Comparison of ENCODE assay signal across 1 cellular context in the genomic region with DNA sequence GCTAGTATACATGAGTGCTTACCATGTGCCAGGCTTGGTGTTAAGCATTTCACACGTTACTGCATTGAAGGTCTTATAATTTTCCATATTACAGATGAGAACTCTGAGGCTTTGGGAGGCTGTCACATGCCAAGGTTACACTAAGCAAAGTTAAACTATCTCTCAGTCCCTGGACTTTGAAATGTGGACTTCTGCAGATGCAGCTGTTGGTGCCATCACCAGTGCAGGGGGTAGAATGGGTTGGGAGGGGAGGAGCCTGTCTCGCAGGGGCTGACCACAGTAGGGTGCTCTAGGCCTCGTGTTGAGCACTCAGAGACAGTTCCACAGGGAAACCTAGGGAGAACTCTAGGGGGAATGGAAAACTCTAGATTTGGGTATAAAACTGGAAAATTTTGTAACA.
TF ChIP-seq lines count a peak whose summit lies in the region.

No MANE protein-coding gene starts in this region.

TF ChIP-seq in HepG2, 621 proteins besides CTCF, POLR2A, EP300 and RAD21 (continued from another document and continues in another):
- TF ChIP-seq, protein P1, sequence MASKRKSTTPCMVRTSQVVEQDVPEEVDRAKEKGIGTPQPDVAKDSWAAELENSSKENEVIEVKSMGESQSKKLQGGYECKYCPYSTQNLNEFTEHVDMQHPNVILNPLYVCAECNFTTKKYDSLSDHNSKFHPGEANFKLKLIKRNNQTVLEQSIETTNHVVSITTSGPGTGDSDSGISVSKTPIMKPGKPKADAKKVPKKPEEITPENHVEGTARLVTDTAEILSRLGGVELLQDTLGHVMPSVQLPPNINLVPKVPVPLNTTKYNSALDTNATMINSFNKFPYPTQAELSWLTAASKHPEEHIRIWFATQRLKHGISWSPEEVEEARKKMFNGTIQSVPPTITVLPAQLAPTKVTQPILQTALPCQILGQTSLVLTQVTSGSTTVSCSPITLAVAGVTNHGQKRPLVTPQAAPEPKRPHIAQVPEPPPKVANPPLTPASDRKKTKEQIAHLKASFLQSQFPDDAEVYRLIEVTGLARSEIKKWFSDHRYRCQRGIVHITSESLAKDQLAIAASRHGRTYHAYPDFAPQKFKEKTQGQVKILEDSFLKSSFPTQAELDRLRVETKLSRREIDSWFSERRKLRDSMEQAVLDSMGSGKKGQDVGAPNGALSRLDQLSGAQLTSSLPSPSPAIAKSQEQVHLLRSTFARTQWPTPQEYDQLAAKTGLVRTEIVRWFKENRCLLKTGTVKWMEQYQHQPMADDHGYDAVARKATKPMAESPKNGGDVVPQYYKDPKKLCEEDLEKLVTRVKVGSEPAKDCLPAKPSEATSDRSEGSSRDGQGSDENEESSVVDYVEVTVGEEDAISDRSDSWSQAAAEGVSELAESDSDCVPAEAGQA (IDR thresholded peaks at IDR 0.05; ENCODE audit: low read depth), result no peak
- TF ChIP-seq, protein P1 (CRISPR knock-in tag; IDR thresholded peaks at IDR 0.05; ENCODE audit: borderline replicate concordance), result no peak
- TF ChIP-seq, protein P2, sequence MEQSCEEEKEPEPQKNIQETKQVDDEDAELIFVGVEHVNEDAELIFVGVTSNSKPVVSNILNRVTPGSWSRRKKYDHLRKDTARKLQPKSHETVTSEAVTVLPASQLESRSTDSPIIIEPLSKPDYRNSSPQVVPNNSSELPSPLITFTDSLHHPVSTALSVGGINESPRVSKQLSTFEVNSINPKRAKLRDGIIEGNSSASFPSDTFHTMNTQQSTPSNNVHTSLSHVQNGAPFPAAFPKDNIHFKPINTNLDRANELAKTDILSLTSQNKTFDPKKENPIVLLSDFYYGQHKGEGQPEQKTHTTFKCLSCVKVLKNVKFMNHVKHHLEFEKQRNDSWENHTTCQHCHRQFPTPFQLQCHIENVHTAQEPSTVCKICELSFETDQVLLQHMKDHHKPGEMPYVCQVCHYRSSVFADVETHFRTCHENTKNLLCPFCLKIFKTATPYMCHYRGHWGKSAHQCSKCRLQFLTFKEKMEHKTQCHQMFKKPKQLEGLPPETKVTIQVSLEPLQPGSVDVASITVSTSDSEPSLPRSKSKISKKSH (CRISPR knock-in tag; IDR thresholded peaks at IDR 0.05; ENCODE audit: borderline replicate concordance), result no peak
- TF ChIP-seq NR3C1 (CRISPR knock-in tag; IDR thresholded peaks at IDR 0.05) (no peak), ZNF549 (CRISPR knock-in tag; IDR thresholded peaks at IDR 0.05) (no peak), ZNF678 (CRISPR knock-in tag; IDR thresholded peaks at IDR 0.05) (no peak), NR2C2 (CRISPR knock-in tag; IDR thresholded peaks at IDR 0.05; ENCODE audit: borderline replicate concordance) (no peak), HHEX (CRISPR knock-in tag; IDR thresholded peaks at IDR 0.05) (no peak), SMAD3 (CRISPR knock-in tag; IDR thresholded peaks at IDR 0.05) (no peak), ZNF605 (CRISPR knock-in tag; IDR thresholded peaks at IDR 0.05) (no peak), RXRB (CRISPR knock-in tag; IDR thresholded peaks at IDR 0.05; ENCODE audit: borderline replicate concordance) (peak; percentile 14; the same call in 1 of the 2 replicates), HNF4G (IDR thresholded peaks at IDR 0.05; ENCODE audit: borderline replicate concordance, low read depth, low read length) (peak; percentile 80), HNF4G (CRISPR knock-in tag; IDR thresholded peaks at IDR 0.05; ENCODE audit: borderline replicate concordance, low read depth) (no peak; the same call in 1 of the 2 replicates), ZNF777 (CRISPR knock-in tag; IDR thresholded peaks at IDR 0.05) (no peak), ZNF17 (CRISPR knock-in tag; IDR thresholded peaks at IDR 0.05) (no peak), ZNF747 (CRISPR knock-in tag; IDR thresholded peaks at IDR 0.05; ENCODE audit: borderline replicate concordance) (no peak), ZNF383 (CRISPR knock-in tag; IDR thresholded peaks at IDR 0.05; ENCODE audit: borderline replicate concordance) (no peak), ZFP36L2 (CRISPR knock-in tag; IDR thresholded peaks at IDR 0.05) (no peak), SOX6 (IDR thresholded peaks at IDR 0.05) (no peak), SOX6 (CRISPR knock-in tag; IDR thresholded peaks at IDR 0.05) (peak; percentile 55; the same call in 1 of the 2 replicates), HCFC1 (IDR thresholded peaks at IDR 0.05; ENCODE audit: low read depth, low read length) (no peak), CEBPG (CRISPR knock-in tag; IDR thresholded peaks at IDR 0.05) (no peak), JUN (CRISPR knock-in tag; IDR thresholded peaks at IDR 0.05) (no peak), ZKSCAN1 (IDR thresholded peaks at IDR 0.05; ENCODE audit: low read length) (peak; percentile 79; the same call in 1 of the 2 replicates), ATAD3A (CRISPR knock-in tag; IDR thresholded peaks at IDR 0.05) (no peak), ZNF335 (CRISPR knock-in tag; IDR thresholded peaks at IDR 0.05) (no peak)
- TF ChIP-seq, protein P3, sequence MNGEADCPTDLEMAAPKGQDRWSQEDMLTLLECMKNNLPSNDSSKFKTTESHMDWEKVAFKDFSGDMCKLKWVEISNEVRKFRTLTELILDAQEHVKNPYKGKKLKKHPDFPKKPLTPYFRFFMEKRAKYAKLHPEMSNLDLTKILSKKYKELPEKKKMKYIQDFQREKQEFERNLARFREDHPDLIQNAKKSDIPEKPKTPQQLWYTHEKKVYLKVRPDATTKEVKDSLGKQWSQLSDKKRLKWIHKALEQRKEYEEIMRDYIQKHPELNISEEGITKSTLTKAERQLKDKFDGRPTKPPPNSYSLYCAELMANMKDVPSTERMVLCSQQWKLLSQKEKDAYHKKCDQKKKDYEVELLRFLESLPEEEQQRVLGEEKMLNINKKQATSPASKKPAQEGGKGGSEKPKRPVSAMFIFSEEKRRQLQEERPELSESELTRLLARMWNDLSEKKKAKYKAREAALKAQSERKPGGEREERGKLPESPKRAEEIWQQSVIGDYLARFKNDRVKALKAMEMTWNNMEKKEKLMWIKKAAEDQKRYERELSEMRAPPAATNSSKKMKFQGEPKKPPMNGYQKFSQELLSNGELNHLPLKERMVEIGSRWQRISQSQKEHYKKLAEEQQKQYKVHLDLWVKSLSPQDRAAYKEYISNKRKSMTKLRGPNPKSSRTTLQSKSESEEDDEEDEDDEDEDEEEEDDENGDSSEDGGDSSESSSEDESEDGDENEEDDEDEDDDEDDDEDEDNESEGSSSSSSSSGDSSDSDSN (CRISPR knock-in tag; IDR thresholded peaks at IDR 0.05), result no peak
- TF ChIP-seq, protein P4, sequence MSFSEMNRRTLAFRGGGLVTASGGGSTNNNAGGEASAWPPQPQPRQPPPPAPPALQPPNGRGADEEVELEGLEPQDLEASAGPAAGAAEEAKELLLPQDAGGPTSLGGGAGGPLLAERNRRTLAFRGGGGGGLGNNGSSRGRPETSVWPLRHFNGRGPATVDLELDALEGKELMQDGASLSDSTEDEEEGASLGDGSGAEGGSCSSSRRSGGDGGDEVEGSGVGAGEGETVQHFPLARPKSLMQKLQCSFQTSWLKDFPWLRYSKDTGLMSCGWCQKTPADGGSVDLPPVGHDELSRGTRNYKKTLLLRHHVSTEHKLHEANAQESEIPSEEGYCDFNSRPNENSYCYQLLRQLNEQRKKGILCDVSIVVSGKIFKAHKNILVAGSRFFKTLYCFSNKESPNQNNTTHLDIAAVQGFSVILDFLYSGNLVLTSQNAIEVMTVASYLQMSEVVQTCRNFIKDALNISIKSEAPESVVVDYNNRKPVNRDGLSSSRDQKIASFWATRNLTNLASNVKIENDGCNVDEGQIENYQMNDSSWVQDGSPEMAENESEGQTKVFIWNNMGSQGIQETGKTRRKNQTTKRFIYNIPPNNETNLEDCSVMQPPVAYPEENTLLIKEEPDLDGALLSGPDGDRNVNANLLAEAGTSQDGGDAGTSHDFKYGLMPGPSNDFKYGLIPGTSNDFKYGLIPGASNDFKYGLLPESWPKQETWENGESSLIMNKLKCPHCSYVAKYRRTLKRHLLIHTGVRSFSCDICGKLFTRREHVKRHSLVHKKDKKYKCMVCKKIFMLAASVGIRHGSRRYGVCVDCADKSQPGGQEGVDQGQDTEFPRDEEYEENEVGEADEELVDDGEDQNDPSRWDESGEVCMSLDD (CRISPR knock-in tag; IDR thresholded peaks at IDR 0.05; ENCODE audit: borderline replicate concordance), result no peak
- TF ChIP-seq, protein P5, sequence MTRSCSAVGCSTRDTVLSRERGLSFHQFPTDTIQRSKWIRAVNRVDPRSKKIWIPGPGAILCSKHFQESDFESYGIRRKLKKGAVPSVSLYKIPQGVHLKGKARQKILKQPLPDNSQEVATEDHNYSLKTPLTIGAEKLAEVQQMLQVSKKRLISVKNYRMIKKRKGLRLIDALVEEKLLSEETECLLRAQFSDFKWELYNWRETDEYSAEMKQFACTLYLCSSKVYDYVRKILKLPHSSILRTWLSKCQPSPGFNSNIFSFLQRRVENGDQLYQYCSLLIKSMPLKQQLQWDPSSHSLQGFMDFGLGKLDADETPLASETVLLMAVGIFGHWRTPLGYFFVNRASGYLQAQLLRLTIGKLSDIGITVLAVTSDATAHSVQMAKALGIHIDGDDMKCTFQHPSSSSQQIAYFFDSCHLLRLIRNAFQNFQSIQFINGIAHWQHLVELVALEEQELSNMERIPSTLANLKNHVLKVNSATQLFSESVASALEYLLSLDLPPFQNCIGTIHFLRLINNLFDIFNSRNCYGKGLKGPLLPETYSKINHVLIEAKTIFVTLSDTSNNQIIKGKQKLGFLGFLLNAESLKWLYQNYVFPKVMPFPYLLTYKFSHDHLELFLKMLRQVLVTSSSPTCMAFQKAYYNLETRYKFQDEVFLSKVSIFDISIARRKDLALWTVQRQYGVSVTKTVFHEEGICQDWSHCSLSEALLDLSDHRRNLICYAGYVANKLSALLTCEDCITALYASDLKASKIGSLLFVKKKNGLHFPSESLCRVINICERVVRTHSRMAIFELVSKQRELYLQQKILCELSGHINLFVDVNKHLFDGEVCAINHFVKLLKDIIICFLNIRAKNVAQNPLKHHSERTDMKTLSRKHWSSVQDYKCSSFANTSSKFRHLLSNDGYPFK (CRISPR knock-in tag; IDR thresholded peaks at IDR 0.05; ENCODE audit: borderline replicate concordance), result no peak
- TF ChIP-seq, protein P6, sequence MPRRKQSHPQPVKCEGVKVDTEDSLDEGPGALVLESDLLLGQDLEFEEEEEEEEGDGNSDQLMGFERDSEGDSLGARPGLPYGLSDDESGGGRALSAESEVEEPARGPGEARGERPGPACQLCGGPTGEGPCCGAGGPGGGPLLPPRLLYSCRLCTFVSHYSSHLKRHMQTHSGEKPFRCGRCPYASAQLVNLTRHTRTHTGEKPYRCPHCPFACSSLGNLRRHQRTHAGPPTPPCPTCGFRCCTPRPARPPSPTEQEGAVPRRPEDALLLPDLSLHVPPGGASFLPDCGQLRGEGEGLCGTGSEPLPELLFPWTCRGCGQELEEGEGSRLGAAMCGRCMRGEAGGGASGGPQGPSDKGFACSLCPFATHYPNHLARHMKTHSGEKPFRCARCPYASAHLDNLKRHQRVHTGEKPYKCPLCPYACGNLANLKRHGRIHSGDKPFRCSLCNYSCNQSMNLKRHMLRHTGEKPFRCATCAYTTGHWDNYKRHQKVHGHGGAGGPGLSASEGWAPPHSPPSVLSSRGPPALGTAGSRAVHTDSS (CRISPR knock-in tag; conservative IDR thresholded peaks at IDR 0.05), result no peak
- TF ChIP-seq, protein P7, sequence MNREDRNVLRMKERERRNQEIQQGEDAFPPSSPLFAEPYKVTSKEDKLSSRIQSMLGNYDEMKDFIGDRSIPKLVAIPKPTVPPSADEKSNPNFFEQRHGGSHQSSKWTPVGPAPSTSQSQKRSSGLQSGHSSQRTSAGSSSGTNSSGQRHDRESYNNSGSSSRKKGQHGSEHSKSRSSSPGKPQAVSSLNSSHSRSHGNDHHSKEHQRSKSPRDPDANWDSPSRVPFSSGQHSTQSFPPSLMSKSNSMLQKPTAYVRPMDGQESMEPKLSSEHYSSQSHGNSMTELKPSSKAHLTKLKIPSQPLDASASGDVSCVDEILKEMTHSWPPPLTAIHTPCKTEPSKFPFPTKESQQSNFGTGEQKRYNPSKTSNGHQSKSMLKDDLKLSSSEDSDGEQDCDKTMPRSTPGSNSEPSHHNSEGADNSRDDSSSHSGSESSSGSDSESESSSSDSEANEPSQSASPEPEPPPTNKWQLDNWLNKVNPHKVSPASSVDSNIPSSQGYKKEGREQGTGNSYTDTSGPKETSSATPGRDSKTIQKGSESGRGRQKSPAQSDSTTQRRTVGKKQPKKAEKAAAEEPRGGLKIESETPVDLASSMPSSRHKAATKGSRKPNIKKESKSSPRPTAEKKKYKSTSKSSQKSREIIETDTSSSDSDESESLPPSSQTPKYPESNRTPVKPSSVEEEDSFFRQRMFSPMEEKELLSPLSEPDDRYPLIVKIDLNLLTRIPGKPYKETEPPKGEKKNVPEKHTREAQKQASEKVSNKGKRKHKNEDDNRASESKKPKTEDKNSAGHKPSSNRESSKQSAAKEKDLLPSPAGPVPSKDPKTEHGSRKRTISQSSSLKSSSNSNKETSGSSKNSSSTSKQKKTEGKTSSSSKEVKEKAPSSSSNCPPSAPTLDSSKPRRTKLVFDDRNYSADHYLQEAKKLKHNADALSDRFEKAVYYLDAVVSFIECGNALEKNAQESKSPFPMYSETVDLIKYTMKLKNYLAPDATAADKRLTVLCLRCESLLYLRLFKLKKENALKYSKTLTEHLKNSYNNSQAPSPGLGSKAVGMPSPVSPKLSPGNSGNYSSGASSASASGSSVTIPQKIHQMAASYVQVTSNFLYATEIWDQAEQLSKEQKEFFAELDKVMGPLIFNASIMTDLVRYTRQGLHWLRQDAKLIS (CRISPR knock-in tag; IDR thresholded peaks at IDR 0.05), result no peak
- TF ChIP-seq, protein P8, sequence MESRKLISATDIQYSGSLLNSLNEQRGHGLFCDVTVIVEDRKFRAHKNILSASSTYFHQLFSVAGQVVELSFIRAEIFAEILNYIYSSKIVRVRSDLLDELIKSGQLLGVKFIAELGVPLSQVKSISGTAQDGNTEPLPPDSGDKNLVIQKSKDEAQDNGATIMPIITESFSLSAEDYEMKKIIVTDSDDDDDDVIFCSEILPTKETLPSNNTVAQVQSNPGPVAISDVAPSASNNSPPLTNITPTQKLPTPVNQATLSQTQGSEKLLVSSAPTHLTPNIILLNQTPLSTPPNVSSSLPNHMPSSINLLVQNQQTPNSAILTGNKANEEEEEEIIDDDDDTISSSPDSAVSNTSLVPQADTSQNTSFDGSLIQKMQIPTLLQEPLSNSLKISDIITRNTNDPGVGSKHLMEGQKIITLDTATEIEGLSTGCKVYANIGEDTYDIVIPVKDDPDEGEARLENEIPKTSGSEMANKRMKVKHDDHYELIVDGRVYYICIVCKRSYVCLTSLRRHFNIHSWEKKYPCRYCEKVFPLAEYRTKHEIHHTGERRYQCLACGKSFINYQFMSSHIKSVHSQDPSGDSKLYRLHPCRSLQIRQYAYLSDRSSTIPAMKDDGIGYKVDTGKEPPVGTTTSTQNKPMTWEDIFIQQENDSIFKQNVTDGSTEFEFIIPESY (CRISPR knock-in tag; IDR thresholded peaks at IDR 0.05), result no peak
